In the genomic region with DNA sequence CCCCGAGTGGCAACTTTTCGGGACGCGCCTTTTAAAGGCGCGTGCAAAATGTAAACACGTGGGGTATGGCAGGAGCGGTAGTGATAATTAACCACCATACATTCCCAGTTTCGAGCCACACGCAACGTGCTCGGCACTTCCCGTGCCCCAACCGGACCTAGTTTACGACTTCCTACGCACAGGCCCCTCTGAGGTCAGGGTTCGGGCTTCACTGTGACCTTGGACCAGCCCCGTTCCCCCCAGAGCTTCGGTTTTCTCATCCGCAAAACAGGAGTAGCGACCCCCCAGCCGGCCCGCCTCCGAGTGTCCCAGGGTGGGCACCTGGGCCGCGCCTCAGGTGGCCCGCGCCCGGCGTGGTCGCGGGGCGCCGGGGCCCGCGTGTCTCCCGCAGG, we compare ENCODE assay signal across 8 cellular contexts. TPM values are rescaled to one million over a fixed set of nuclear protein-coding genes. Genes with fewer than 3 reads are reported as not detected.
DNase-seq lines count a peak whose midpoint lies in the region; ATAC-seq and TF ChIP-seq lines count a peak whose summit lies in the region.

No MANE protein-coding gene starts in this region.

- POLR2A ChIA-PET in CD8-positive, alpha-beta T cell (lab: Charles Lee) = interaction anchor here (1.2 to 3.7 kb wide), 8 partner anchors 10 to 527 kb away, joined by 4 to 65 read pairs (median 14); partner anchors contain the start of genes CCDC174, LSM3 and XPC

- peak overlapping the region; percentile 98 for H3K9ac ChIP-seq in adipocyte (ENCODE audit: low read length)

- CTCF ChIA-PET in CD8-positive, alpha-beta T cell (lab: Charles Lee) = interaction anchor here (1.0 to 1.8 kb wide), 7 partner anchors 9 to 472 kb away, joined by 3 to 5 read pairs (median 3); no protein-coding TSS in a partner anchor

- peaks cover 56% of the 10 kb centered on the region for H3K4me1 Mint-ChIP-seq in CD8-positive, alpha-beta T cell (ENCODE audit: low read depth)

- H3K27me3 ChIP-seq in CD8-positive, alpha-beta T cell (ENCODE audit: insufficient read depth, low read length) = no peaks in the 10 kb centered on the region
- H3K27me3 ChIP-seq in SJCRH30 (no peaks in the 10 kb centered on the region), adipocyte (replicated peaks; ENCODE audit: control insufficient read depth, insufficient read depth, low read length) (no peaks in the 10 kb centered on the region), left ventricle myocardium inferior (ENCODE audit: low read depth) (no peaks in the 10 kb centered on the region)

- H3K9me3 Mint-ChIP-seq in CD8-positive, alpha-beta T cell = no peaks in the 10 kb centered on the region

- H3K27ac Mint-ChIP-seq in CD8-positive, alpha-beta T cell = peak overlapping the region; percentile 93

- peaks cover 30% of the 10 kb centered on the region for H3K4me1 ChIP-seq in CD8-positive, alpha-beta T cell (ENCODE audit: insufficient read depth, low read length)
- H3K4me1 ChIP-seq in SJCRH30 (peaks cover 6% of the 10 kb centered on the region; the same call in 1 of the 2 replicates), adipocyte (ENCODE audit: control insufficient read depth, insufficient read depth, low read length) (peaks cover 27% of the 10 kb centered on the region), left ventricle myocardium inferior (peaks cover 59% of the 10 kb centered on the region)

- intact Hi-C loops in CD8-positive, alpha-beta T cell (cut with DNase I, micrococcal nuclease) = loop anchor here (1.0 to 10.0 kb wide), 13 partner anchors 20 to 1301 kb away; partner anchors contain the start of genes HDAC11 (in 2 of the 2), LSM3 (in 2 of the 2), MRPS25 (in 2 of the 2) and XPC (in 2 of the 2)
- intact Hi-C loops in left ventricle myocardium inferior (cut with micrococcal nuclease) = no loop called here

- peak overlapping the region; percentile 95 for H3K4me3 ChIP-seq in CD8-positive, alpha-beta T cell (ENCODE audit: low read depth, low read length)
- peak overlapping the region; percentile 72 for H3K4me3 ChIP-seq in SJCRH30
- peak overlapping the region; percentile 92 for H3K4me3 ChIP-seq in adipocyte (ENCODE audit: low read length)
- H3K4me3 ChIP-seq in left ventricle myocardium inferior = peak overlapping the region; percentile 75

- H3K4me3 Mint-ChIP-seq in CD8-positive, alpha-beta T cell = peak overlapping the region; percentile 96

- no peaks in the 10 kb centered on the region for H3K27me3 Mint-ChIP-seq in CD8-positive, alpha-beta T cell (ENCODE audit: low read depth)

- no peak for TF ChIP-seq CTCF in CD8-positive, alpha-beta T cell (IDR thresholded peaks at IDR 0.05)
- TF ChIP-seq CTCF in left ventricle myocardium inferior (IDR thresholded peaks at IDR 0.05; ENCODE audit: borderline replicate concordance) = no peak

- peak overlapping the region; percentile 89 for H3K27ac ChIP-seq in CD8-positive, alpha-beta T cell (ENCODE audit: low read depth, low read length)
- H3K27ac ChIP-seq in SJCRH30 (peak overlapping the region; percentile 64), left ventricle myocardium inferior (replicated peaks) (peak overlapping the region; percentile 90)

- peaks cover 45% of the 10 kb centered on the region for H3K36me3 Mint-ChIP-seq in CD8-positive, alpha-beta T cell

- peak; percentile 11 for ATAC-seq in CD8-positive, alpha-beta T cell
- ATAC-seq in GM19452 (IDR thresholded peaks at IDR 0.05; ENCODE audit: unreplicated experiment) (peak; percentile 44), HG03558 (IDR thresholded peaks at IDR 0.05; ENCODE audit: extremely low read depth, unreplicated experiment) (peak; percentile 27)

- peaks cover 8% of the 10 kb centered on the region for H3K36me3 ChIP-seq in CD8-positive, alpha-beta T cell (ENCODE audit: insufficient read depth, low read length)
- H3K36me3 ChIP-seq in SJCRH30 (peaks cover 17% of the 10 kb centered on the region), adipocyte (ENCODE audit: control insufficient read depth, insufficient read depth, low read length, severe bottlenecking) (peaks cover 20% of the 10 kb centered on the region), left ventricle myocardium inferior (peaks cover 36% of the 10 kb centered on the region)

- no peaks in the 10 kb centered on the region for H3K9me3 ChIP-seq in CD8-positive, alpha-beta T cell (ENCODE audit: low read length)
- H3K9me3 ChIP-seq in SJCRH30 (replicated peaks) (no peaks in the 10 kb centered on the region), adipocyte (ENCODE audit: control insufficient read depth, low read length) (no peaks in the 10 kb centered on the region), left ventricle myocardium inferior (replicated peaks) (no peaks in the 10 kb centered on the region)

- DNase-seq in CD8-positive, alpha-beta T cell = peak in 6 of 7 experiments; percentile 22 to 69 (median 55)
- DNase-seq in SJCRH30 = peak; percentile 64 to 69
- peak; percentile 61 for DNase-seq in adipocyte (ENCODE audit: low read depth)
- peak; percentile 68 for DNase-seq in left ventricle myocardium inferior
- DNase-seq in putamen (ENCODE audit: low spot score) = peak; percentile 70
- DNase-seq in kidney glomerular epithelial cell (lab: John Stamatoyannopoulos, UW) = no peak

RNA-seq across cellular contexts. Expression of gene CHCHD4, which starts 0.5 kb away (rescaled TPM):
- 1 to 10 TPM in 1 of 2 experiments, under 1 TPM in 1; 0.71 to 1.7 TPM for total RNA-seq in CD8-positive, alpha-beta T cell
- 22.5 and 27.0 TPM in 2 replicates for total RNA-seq in SJCRH30 (2014; rRNA removed; shearing (Covaris generic))
- total RNA-seq in left ventricle myocardium inferior = 37.6 TPM

RNA-seq across cellular contexts. Expression of gene TMEM43, which starts 0.6 kb away (rescaled TPM):
- total RNA-seq in CD8-positive, alpha-beta T cell = 10 to 100 TPM; 20.1 to 24.3 TPM
- 66.4 and 68.7 TPM in 2 replicates for total RNA-seq in SJCRH30 (2014; rRNA removed; shearing (Covaris generic))
- 44.4 TPM for total RNA-seq in left ventricle myocardium inferior

RNA-seq across cellular contexts. Expression of gene XPC, which starts 54.2 kb away (rescaled TPM):
- total RNA-seq in CD8-positive, alpha-beta T cell = 10 to 100 TPM; 51.5 to 56.5 TPM
- 16.3 and 21.0 TPM in 2 replicates for total RNA-seq in SJCRH30 (2014; rRNA removed; shearing (Covaris generic))
- total RNA-seq in left ventricle myocardium inferior = 10.4 TPM

RNA-seq across cellular contexts. Expression of gene LSM3, which starts 54.4 kb away (rescaled TPM):
- 1 to 10 TPM; 7.5 to 8.3 TPM for total RNA-seq in CD8-positive, alpha-beta T cell
- 26.9 and 27.5 TPM in 2 replicates for total RNA-seq in SJCRH30 (2014; rRNA removed; shearing (Covaris generic))
- 16.8 TPM for total RNA-seq in left ventricle myocardium inferior
